ENCODE assay signal across 25 cellular contexts in genomic region chr5:148801682-148802276, GRCh38.
"Had no signal": no experiment of that assay in that cellular context is flagged by ENCODE, and none has a peak within 500 bp of the region (broad histone marks: within the 10 kb centered on the region; RNA-seq: fewer than 3 reads in every experiment).

No MANE protein-coding gene starts in this region.

- H3K27ac ChIP-seq: KMS-11, WERI-Rb-1 had no signal

- H3K36me3 ChIP-seq: WERI-Rb-1 had no signal

- DNase-seq: activated CD4-positive, alpha-beta memory T cell treated with anti-CD3 and anti-CD28 coated beads, Interleukin-2, amount 10 ng/mL, durations not matched to agents 7 days and 5 days; activated CD4-positive, alpha-beta T cell treated with anti-CD3 and anti-CD28 coated beads for 36 hours; activated CD4-positive, alpha-beta T cell treated with anti-CD3 and anti-CD28 coated beads, Interleukin-2, amount 50 U/mL, for 1 hour; activated gamma-delta T cell treated with Interleukin-2 at 50 U/mL for 16 hours; activated naive CD4-positive, alpha-beta T cell treated with anti-CD3 and anti-CD28 coated beads, Interleukin-2, amount 10 ng/mL, durations not matched to agents 7 days and 5 days; activated naive CD8-positive, alpha-beta T cell treated with anti-CD3 and anti-CD28 coated beads for 36 hours; activated T-cell treated with anti-CD3 and anti-CD28 coated beads for 4 hours; activated T-cell treated with anti-CD3 and anti-CD28 coated beads, Interleukin-2, amount 50 U/mL, for 48 hours; cerebellar nuclear complex; NCI-H1092; NCI-H1417; NCI-H2029; NCI-H2107; NCI-H2171 treated with DMSO at 0.1 percent for 48 hours; NCI-H226; NCI-H510A; NCI-H526 treated with DMSO at 0.1 percent for 48 hours; NCI-H82; PC-3; SHP77; T-helper 17 cell; T-helper 9 cell; WERI-Rb-1 had no signal

- ATAC-seq: activated CD4-positive, alpha-beta T cell treated with anti-CD3 and anti-CD28 coated beads for 36 hours; activated T-helper 17 cell treated with anti-CD3 and anti-CD28 coated beads, Interleukin-2, amount 50 U/mL, for 72 hours; PC-3; T-helper 17 cell had no signal
